Comparison of ENCODE assay signal across 8 cellular contexts in the genomic region with DNA sequence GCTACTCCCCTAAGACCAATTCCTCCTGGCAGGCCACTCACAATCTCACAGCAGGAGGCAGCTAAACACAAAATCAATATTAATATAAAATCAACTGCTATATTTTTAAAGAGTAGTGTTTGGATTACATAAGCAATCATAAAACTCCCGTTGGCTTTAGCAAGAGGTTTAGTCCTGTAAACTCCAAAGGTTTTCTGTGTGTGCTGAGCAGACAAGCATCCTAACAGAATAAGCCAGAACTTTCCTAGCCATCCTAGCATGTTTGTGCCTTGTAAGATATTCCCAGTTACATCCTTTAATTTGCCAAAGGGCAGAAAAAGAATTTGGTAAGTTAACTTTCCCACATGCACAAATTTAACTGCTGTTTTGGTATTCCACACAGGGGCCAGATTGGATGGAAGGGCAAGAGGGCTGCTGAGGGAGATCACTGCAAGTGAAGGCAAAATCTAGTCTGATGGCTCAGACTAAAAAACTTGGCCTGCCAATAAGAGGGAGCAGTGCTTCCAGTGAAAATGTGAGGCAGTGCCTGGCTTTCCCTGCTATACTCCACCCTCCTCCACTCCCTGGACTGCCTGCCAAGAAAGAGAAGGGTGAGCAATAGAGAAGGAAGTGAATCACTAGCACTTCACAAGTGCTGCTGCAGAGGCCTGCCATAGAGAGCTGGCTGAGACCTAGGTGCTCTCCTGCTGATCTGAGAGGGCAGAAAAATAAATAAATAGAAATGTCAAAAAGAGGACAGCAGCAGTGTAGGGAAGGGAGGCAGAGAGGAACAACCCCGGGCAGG. TPM values are rescaled to one million over a fixed set of nuclear protein-coding genes. Genes with fewer than 3 reads are reported as not detected.
A peak's percentile ranks its signal among the peaks of the same experiment; 100 is the strongest.
DNase-seq lines count a peak whose midpoint lies in the region; ATAC-seq and TF ChIP-seq lines count a peak whose summit lies in the region.
"Not testable (repeated sequence)": the region's sequence is repeated elsewhere in the genome, so short reads cannot be mapped to it uniquely, and the experiment has no call there.

No MANE protein-coding gene starts in this region.

- H3K27ac ChIP-seq in subcutaneous abdominal adipose tissue (ENCODE audit: low read depth, low read length) = peak overlapping the region; percentile 88

- H3K9me3 Mint-ChIP-seq in activated naive CD4-positive, alpha-beta T cell treated with anti-CD3 and anti-CD28 coated beads for 36 hours; effector memory CD8-positive, alpha-beta T cell; osteocyte (ENCODE audit: unreplicated experiment): not testable (repeated sequence)

- DNase-seq in COR-L47 (lab: John Stamatoyannopoulos, UW) = peak; percentile 16
- DNase-seq in SK-MEL-5 (ENCODE audit: low read depth, low spot score) = peak; percentile 47
- DNase-seq in activated naive CD4-positive, alpha-beta T cell treated with anti-CD3 and anti-CD28 coated beads for 36 hours = peak; percentile 58
- not testable (repeated sequence) for DNase-seq in effector memory CD8-positive, alpha-beta T cell; osteocyte (ENCODE audit: extremely low spot score, unreplicated experiment)
- peak; percentile 55 for DNase-seq in inferior parietal cortex (ENCODE audit: extremely low spot score)

- not testable (repeated sequence) for H3F3A ChIP-seq in Loucy (ENCODE audit: low read depth)

- not testable (repeated sequence) for H3K27me3 Mint-ChIP-seq in activated naive CD4-positive, alpha-beta T cell treated with anti-CD3 and anti-CD28 coated beads for 36 hours (ENCODE audit: low read depth); effector memory CD8-positive, alpha-beta T cell; osteocyte (ENCODE audit: unreplicated experiment)

- not testable (repeated sequence) for H3K4me3 Mint-ChIP-seq in activated naive CD4-positive, alpha-beta T cell treated with anti-CD3 and anti-CD28 coated beads for 36 hours; osteocyte (ENCODE audit: unreplicated experiment)
- H3K4me3 Mint-ChIP-seq in effector memory CD8-positive, alpha-beta T cell = peak overlapping the region; percentile 17 to 49

- peaks cover 16% of the 10 kb centered on the region; the same call in 1 of the 2 replicates for H3K79me2 ChIP-seq in Loucy (ENCODE audit: insufficient read depth, low read length)

- H2AFZ ChIP-seq in Loucy (ENCODE audit: low read length) = not testable (repeated sequence)

- intact Hi-C loops in activated naive CD4-positive, alpha-beta T cell treated with anti-CD3 and anti-CD28 coated beads for 36 hours (cut with micrococcal nuclease) = not testable (repeated sequence)

- H3K4me1 Mint-ChIP-seq in activated naive CD4-positive, alpha-beta T cell treated with anti-CD3 and anti-CD28 coated beads for 36 hours (ENCODE audit: low read depth) = peaks cover 51% of the 10 kb centered on the region
- H3K4me1 Mint-ChIP-seq in effector memory CD8-positive, alpha-beta T cell (ENCODE audit: low read depth in 2 of 2) = peaks cover 18 to 42% of the 10 kb centered on the region in 2 donors
- H3K4me1 Mint-ChIP-seq in osteocyte (ENCODE audit: unreplicated experiment) = peaks cover 55% of the 10 kb centered on the region

- H3K27ac Mint-ChIP-seq in activated naive CD4-positive, alpha-beta T cell treated with anti-CD3 and anti-CD28 coated beads for 36 hours = peak overlapping the region; percentile 78
- H3K27ac Mint-ChIP-seq in effector memory CD8-positive, alpha-beta T cell = peak overlapping the region; percentile 46 to 86
- peak overlapping the region; percentile 91 for H3K27ac Mint-ChIP-seq in osteocyte (ENCODE audit: unreplicated experiment)

- H3K36me3 Mint-ChIP-seq in activated naive CD4-positive, alpha-beta T cell treated with anti-CD3 and anti-CD28 coated beads for 36 hours (ENCODE audit: low read depth); effector memory CD8-positive, alpha-beta T cell (ENCODE audit: insufficient read depth); osteocyte (ENCODE audit: unreplicated experiment): not testable (repeated sequence)

- peak; percentile 46 for ATAC-seq in effector memory CD8-positive, alpha-beta T cell (replicated peaks)

- H3K36me3 ChIP-seq in Loucy (ENCODE audit: insufficient read depth, low read length); subcutaneous abdominal adipose tissue (ENCODE audit: control insufficient read depth in 5 of 5, insufficient read depth in 5 of 5, low read length in 5 of 5): not testable (repeated sequence)

- H3K9me2 ChIP-seq in Loucy (replicated peaks; ENCODE audit: low read depth, low read length) = not testable (repeated sequence)

- not testable (repeated sequence) for H3K9ac ChIP-seq in Loucy (ENCODE audit: low read depth, low read length, poor library complexity, severe bottlenecking); subcutaneous abdominal adipose tissue (ENCODE audit: low read length in 5 of 5)

- in situ Hi-C loops in SK-MEL-5 (cut with HindIII; ENCODE audit: low pct_unique_long_range_greater_than_20kb, low sequenced_read_pairs) = not testable (repeated sequence)

- peaks cover 15% of the 10 kb centered on the region for H3K4me1 ChIP-seq in Loucy (ENCODE audit: insufficient read depth, low read length, poor library complexity, severe bottlenecking)
- peaks cover 0 to 23% (median 18%) of the 10 kb centered on the region in 5 donors for H3K4me1 ChIP-seq in subcutaneous abdominal adipose tissue (ENCODE audit: control insufficient read depth in 5 of 5, insufficient read depth in 5 of 5, low read length in 5 of 5)

- not testable (repeated sequence) for TF ChIP-seq CTCF in Loucy (conservative IDR thresholded peaks at IDR 0.05; ENCODE audit: low read length); osteocyte (IDR thresholded peaks at IDR 0.05)

- CTCF ChIA-PET in activated naive CD4-positive, alpha-beta T cell treated with anti-CD3 and anti-CD28 coated beads for 36 hours (lab: Charles Lee) = not testable (repeated sequence)

- not testable (repeated sequence) for H3K9me3 ChIP-seq in Loucy (ENCODE audit: insufficient read depth, low read depth, low read length); subcutaneous abdominal adipose tissue (ENCODE audit: control insufficient read depth in 5 of 5, low read length in 5 of 5)

- H4K20me1 ChIP-seq in Loucy (ENCODE audit: insufficient read depth, low read length, poor library complexity, severe bottlenecking) = not testable (repeated sequence)

- H3K4me3 ChIP-seq in Loucy (ENCODE audit: low read length, poor library complexity, severe bottlenecking); subcutaneous abdominal adipose tissue (ENCODE audit: low read depth in 1 of 5, low read length in 5 of 5): not testable (repeated sequence)

- not testable (repeated sequence) for H3K27me3 ChIP-seq in Loucy (ENCODE audit: insufficient read depth, low read length, poor library complexity, severe bottlenecking); subcutaneous abdominal adipose tissue (ENCODE audit: control insufficient read depth in 5 of 5, insufficient read depth in 4 of 5, low read length in 5 of 5)

- peak overlapping the region; percentile 39 for H3K4me2 ChIP-seq in Loucy (ENCODE audit: low read depth, low read length, poor library complexity, severe bottlenecking)

RNA-seq across cellular contexts. Expression of gene SPDYE16, which starts 39.9 kb away (rescaled TPM):
- not detected in 2 replicates for total RNA-seq in SK-MEL-5 (2014; rRNA removed; shearing (Covaris generic))
- not detected in 2 replicates for polyA plus RNA-seq in SK-MEL-5 (2015; cell fraction: cytosol; rRNA removed)
- polyA plus RNA-seq in SK-MEL-5 (2015; cell fraction: nucleus; rRNA removed) = not detected in 2 replicates
- under 1 TPM in 1 of 2 experiments, not detected in 1; 0.12 TPM for total RNA-seq in activated naive CD4-positive, alpha-beta T cell treated with anti-CD3 and anti-CD28 coated beads for 36 hours
- not detected in 2 replicates for total RNA-seq in osteocyte

RNA-seq across cellular contexts. Expression of gene POMZP3, which starts 44.0 kb away (rescaled TPM):
- total RNA-seq in SK-MEL-5 (2014; rRNA removed; shearing (Covaris generic)) = 4.5 and 8.2 TPM in 2 replicates
- 26.2 and 27.1 TPM in 2 replicates for polyA plus RNA-seq in SK-MEL-5 (2015; cell fraction: cytosol; rRNA removed)
- polyA plus RNA-seq in SK-MEL-5 (2015; cell fraction: nucleus; rRNA removed) = 9.6 and 14.5 TPM in 2 replicates
- 10 to 100 TPM; 34.4 to 38.7 TPM for total RNA-seq in activated naive CD4-positive, alpha-beta T cell treated with anti-CD3 and anti-CD28 coated beads for 36 hours
- 9.6 and 11.4 TPM in 2 replicates for total RNA-seq in osteocyte
